1 cellular context compared by ENCODE assay signal in genomic region chr6:135183532-135184440, GRCh38.
TF ChIP-seq lines count a peak whose summit lies in the region.

No MANE protein-coding gene starts in this region.

TF ChIP-seq in K562, 482 proteins besides CTCF, POLR2A, EP300 and RAD21 (continued from another document and continues in another):
- TF ChIP-seq AFF4 (CRISPR knock-in tag; IDR thresholded peaks at IDR 0.05) (peak; percentile 85), HMGXB4 (CRISPR knock-in tag; IDR thresholded peaks at IDR 0.05) (peak; percentile 59; the same call in 1 of the 2 replicates), HDAC6 (IDR thresholded peaks at IDR 0.05; ENCODE audit: low read depth, low read length) (no peak), YBX1 (IDR thresholded peaks at IDR 0.05) (no peak), ZNF695 (CRISPR knock-in tag; IDR thresholded peaks at IDR 0.05) (no peak), ZNF431 (CRISPR knock-in tag; IDR thresholded peaks at IDR 0.05) (no peak), TOE1 (IDR thresholded peaks at IDR 0.05; ENCODE audit: borderline replicate concordance) (0 out of 2 replicates have a peak, but pooled peaks have one; percentile 28), TOE1 (CRISPR knock-in tag; IDR thresholded peaks at IDR 0.05; ENCODE audit: borderline replicate concordance, low read depth) (no peak), KHSRP (IDR thresholded peaks at IDR 0.05) (no peak), CBX3 (IDR thresholded peaks at IDR 0.05; ENCODE audit: borderline replicate concordance in 1 of 2, low read length in 2 of 2) (peak in 1 of 2 experiments; percentile 93; a peak in 1 of 3 replicates), CCAR2 (IDR thresholded peaks at IDR 0.05; ENCODE audit: low read depth, low read length) (no peak), CGGBP1 (CRISPR knock-in tag; IDR thresholded peaks at IDR 0.05) (no peak), ZNF655 (CRISPR knock-in tag; IDR thresholded peaks at IDR 0.05) (no peak), HDAC3 (IDR thresholded peaks at IDR 0.05; ENCODE audit: borderline replicate concordance, partially characterized antibody) (no peak), NFE2L1 (tag; IDR thresholded peaks at IDR 0.05; ENCODE audit: borderline replicate concordance, low read depth) (no peak), ADNP (tag; IDR thresholded peaks at IDR 0.05) (no peak), ZNF589 (CRISPR knock-in tag; IDR thresholded peaks at IDR 0.05; ENCODE audit: low read depth) (no peak), ETS2 (tag; IDR thresholded peaks at IDR 0.05; ENCODE audit: borderline replicate concordance, poor library complexity, severe bottlenecking) (no peak), CTBP1 (IDR thresholded peaks at IDR 0.05; ENCODE audit: borderline replicate concordance) (peak; percentile 86), ZNF586 (CRISPR knock-in tag; conservative IDR thresholded peaks at IDR 0.05) (no peak), ZBED1 (IDR thresholded peaks at IDR 0.05) (no peak), STAT5B (CRISPR knock-in tag; IDR thresholded peaks at IDR 0.05) (no peak), ELF1 (tag; IDR thresholded peaks at IDR 0.05) (no peak), NFRKB (IDR thresholded peaks at IDR 0.05; ENCODE audit: low read depth) (0 out of 2 replicates have a peak, but pooled peaks have one; percentile 48), TAF9B (IDR thresholded peaks at IDR 0.05; ENCODE audit: partially characterized antibody) (no peak), NFXL1 (CRISPR knock-in tag; IDR thresholded peaks at IDR 0.05) (no peak), RREB1 (CRISPR knock-in tag; IDR thresholded peaks at IDR 0.05) (no peak), HLTF (IDR thresholded peaks at IDR 0.05) (no peak), SMARCA4 (IDR thresholded peaks at IDR 0.05) (no peak), AFF1 (IDR thresholded peaks at IDR 0.05; ENCODE audit: low read depth in 1 of 2, partially characterized antibody in 2 of 2) (peak; percentile 45 to 83), FOXA3 (CRISPR knock-in tag; conservative IDR thresholded peaks at IDR 0.05 in 1 of 2, IDR thresholded peaks at IDR 0.05 in 1 of 2) (0 out of 4 replicates have a peak, but pooled peaks of 1 of the 2 experiments have one; percentile 14), ZNF780A (CRISPR knock-in tag; IDR thresholded peaks at IDR 0.05) (no peak), NFE2 (IDR thresholded peaks at IDR 0.05; ENCODE audit: low read depth) (peak; percentile 66), ATF4 (CRISPR knock-in tag; IDR thresholded peaks at IDR 0.05) (0 out of 2 replicates have a peak, but pooled peaks have one; percentile 2), HINFP (tag; conservative IDR thresholded peaks at IDR 0.05; ENCODE audit: low read depth) (no peak), ZNF699 (CRISPR knock-in tag; IDR thresholded peaks at IDR 0.05; ENCODE audit: insufficient replicate concordance) (no peak), MAFK (IDR thresholded peaks at IDR 0.05; ENCODE audit: low read length) (no peak; the same call in 1 of the 2 replicates), SNIP1 (IDR thresholded peaks at IDR 0.05; ENCODE audit: low read depth) (no peak), ZBTB12 (CRISPR knock-in tag; IDR thresholded peaks at IDR 0.05) (no peak), E2F5 (CRISPR knock-in tag; IDR thresholded peaks at IDR 0.05) (no peak)
